8 cellular contexts compared by ENCODE assay signal in genomic region chr13:110023729-110024645, GRCh38.
A peak's percentile ranks its signal among the peaks of the same experiment; 100 is the strongest.
DNase-seq lines count a peak whose midpoint lies in the region; ATAC-seq and TF ChIP-seq lines count a peak whose summit lies in the region.

No MANE protein-coding gene starts in this region.

- ATAC-seq in right cardiac atrium = peak; percentile 90 to 94

- intact Hi-C loops in right cardiac atrium (cut with DNase I) (no loop called here), tibial artery (cut with DNase I; ENCODE audit: low total_unique reads) (loop anchor here (10.0 kb wide), 1 partner anchor 239 kb away; the partner anchor contains the start of gene IRS2)

- H3K27ac ChIP-seq in angular gyrus (ENCODE audit: low read depth, low read length) (peak overlapping the region; percentile 74), right cardiac atrium (ENCODE audit: low read length) (peak overlapping the region; percentile 57), tibial artery (peak overlapping the region; percentile 87), RWPE1 (no peak overlapping the region)

- TF ChIP-seq CTCF in tibial artery (IDR thresholded peaks at IDR 0.05) = peak in 1 of 2 experiments; percentile 26
- TF ChIP-seq CTCF in RWPE1 (conservative IDR thresholded peaks at IDR 0.05; ENCODE audit: low read depth) = no peak

- H3K4me1 ChIP-seq in right cardiac atrium (ENCODE audit: control insufficient read depth, insufficient read depth, low read length) (peaks cover 5% of the 10 kb centered on the region), tibial artery (peaks cover 0 to 47% (median 19%) of the 10 kb centered on the region in 4 donors)

- POLR2A ChIA-PET in RWPE1 (lab: Yijun Ruan, JAX; ENCODE audit: low non-redundant PET) = no interaction called here

- CTCF ChIA-PET in RWPE1 (lab: Yijun Ruan, JAX) = no interaction called here

- 17% methylated on average over 14 of the region's 14 CpGs for WGBS in right cardiac atrium

- DNase-seq in DMS53 (lab: John Stamatoyannopoulos, UW) = peak; percentile 47
- no peak for DNase-seq in DMS53 treated with DMSO at 0.1 percent for 48 hours (lab: John Stamatoyannopoulos, UW; ENCODE audit: unreplicated experiment)
- peak; percentile 24 to 80 (median 75) for DNase-seq in right cardiac atrium
- DNase-seq in tibial artery = peak; percentile 69 to 92
- no peak for DNase-seq in RWPE1 (ENCODE audit: low spot score)
- no peak for DNase-seq in activated CD4-positive, alpha-beta T cell treated with anti-CD3 and anti-CD28 coated beads for 48 hours
- DNase-seq in effector CD8-positive, alpha-beta T cell (lab: John Stamatoyannopoulos, UW) = no peak

- no peaks in the 10 kb centered on the region for H3K9me3 ChIP-seq in right cardiac atrium (ENCODE audit: control insufficient read depth, low read length)
- H3K9me3 ChIP-seq in tibial artery = no peaks in the 10 kb centered on the region

- H3K36me3 ChIP-seq in tibial artery = no peaks in the 10 kb centered on the region

- no peaks in the 10 kb centered on the region for H3K27me3 ChIP-seq in right cardiac atrium (ENCODE audit: control insufficient read depth, insufficient read depth)
- H3K27me3 ChIP-seq in tibial artery = no peaks in the 10 kb centered on the region

- no peak overlapping the region for H3K4me3 ChIP-seq in right cardiac atrium (ENCODE audit: low read length)
- H3K4me3 ChIP-seq in tibial artery = peak overlapping the region in 1 of 2 donors; percentile 16

Comparison
In these comparisons a context has a peak if more than half of its experiments do, and no peak if none do; other contexts are left out.
1. DNase-seq: peak in DMS53 (single experiment), right cardiac atrium (3 of 3) and tibial artery (2 of 2); none in DMS53 treated with DMSO at 0.1 percent for 48 hours (single experiment), RWPE1 (single experiment), activated CD4-positive, alpha-beta T cell treated with anti-CD3 and anti-CD28 coated beads for 48 hours (single experiment) and effector CD8-positive, alpha-beta T cell (single experiment).